Comparison of ENCODE assay signal across 8 cellular contexts in genomic region chr10:125144693-125145623, GRCh38. TPM values are rescaled to one million over a fixed set of nuclear protein-coding genes. Genes with fewer than 3 reads are reported as not detected.
A peak's percentile ranks its signal among the peaks of the same experiment; 100 is the strongest.
DNase-seq lines count a peak whose midpoint lies in the region; ATAC-seq and TF ChIP-seq lines count a peak whose summit lies in the region.

No MANE protein-coding gene starts in this region.

- no peak overlapping the region for H2AFZ ChIP-seq in PC-3 (ENCODE audit: low read length)

- no peaks in the 10 kb centered on the region for H3K9me2 ChIP-seq in PC-3 (replicated peaks; ENCODE audit: low read length)

- H3K4me2 ChIP-seq in PC-3 (ENCODE audit: low read length) = no peak overlapping the region

- no peaks in the 10 kb centered on the region for H3F3A ChIP-seq in PC-3 (ENCODE audit: low read length, unreplicated experiment)

- no peak overlapping the region for H3K27ac Mint-ChIP-seq in activated CD8-positive, alpha-beta memory T cell treated with anti-CD3 and anti-CD28 coated beads, Interleukin-2, amount 10 ng/mL, durations not matched to agents 7 days and 5 days

- peaks cover 100% of the 10 kb centered on the region for H3K79me2 ChIP-seq in PC-3 (ENCODE audit: low read length)

- no peak overlapping the region for H3K27ac ChIP-seq in PC-3 (ENCODE audit: low read length)

- TF ChIP-seq CTCF in PC-3 (conservative IDR thresholded peaks at IDR 0.05; ENCODE audit: low read depth, low read length) = peak; percentile 60

- peaks cover 31% of the 10 kb centered on the region for H3K27me3 Mint-ChIP-seq in activated CD8-positive, alpha-beta memory T cell treated with anti-CD3 and anti-CD28 coated beads, Interleukin-2, amount 10 ng/mL, durations not matched to agents 7 days and 5 days

- H3K9me3 ChIP-seq in PC-3 (ENCODE audit: low read length) = no peaks in the 10 kb centered on the region

- in situ Hi-C loops in G401 (cut with HindIII; ENCODE audit: low sequenced_read_pairs) = no loop called here

- H3K4me1 Mint-ChIP-seq in activated CD8-positive, alpha-beta memory T cell treated with anti-CD3 and anti-CD28 coated beads, Interleukin-2, amount 10 ng/mL, durations not matched to agents 7 days and 5 days = no peaks in the 10 kb centered on the region

- intact Hi-C loops in PC-3 (cut with micrococcal nuclease) = no loop called here

- no peaks in the 10 kb centered on the region for H3K36me3 Mint-ChIP-seq in activated CD8-positive, alpha-beta memory T cell treated with anti-CD3 and anti-CD28 coated beads, Interleukin-2, amount 10 ng/mL, durations not matched to agents 7 days and 5 days

- ATAC-seq in activated CD8-positive, alpha-beta memory T cell treated with anti-CD3 and anti-CD28 coated beads, Interleukin-2, amount 10 ng/mL, durations not matched to agents 7 days and 5 days = peak; percentile 12
- 0 out of 2 replicates have a peak, but pooled peaks have one; percentile 9 for ATAC-seq in PC-3

- H3K9me3 Mint-ChIP-seq in activated CD8-positive, alpha-beta memory T cell treated with anti-CD3 and anti-CD28 coated beads, Interleukin-2, amount 10 ng/mL, durations not matched to agents 7 days and 5 days (ENCODE audit: low read depth) = no peaks in the 10 kb centered on the region

- peaks cover 24% of the 10 kb centered on the region for H3K4me1 ChIP-seq in PC-3 (ENCODE audit: insufficient read depth, low read length)

- POLR2A ChIA-PET in PC-3 (lab: Charles Lee; ENCODE audit: unreplicated experiment) = no interaction called here

- 0 out of 2 replicates have a peak, but pooled peaks cover 3% of the 10 kb centered on the region for H4K20me1 ChIP-seq in PC-3 (ENCODE audit: low read length)

- no TSS peak for BruUV-seq in PC-3 (replicated peaks; lab: Mats Ljungman, UMichigan)

- H3K4me3 ChIP-seq in PC-3 (ENCODE audit: low read length) = no peak overlapping the region

- H3K36me3 ChIP-seq in PC-3 (ENCODE audit: low read depth, low read length) = peaks cover 4% of the 10 kb centered on the region

- DNase-seq in activated CD8-positive, alpha-beta memory T cell treated with anti-CD3 and anti-CD28 coated beads, Interleukin-2, amount 10 ng/mL, durations not matched to agents 7 days and 5 days = no peak
- no peak for DNase-seq in activated CD8-positive, alpha-beta memory T cell treated with anti-CD3 and anti-CD28 coated beads for 24 hours
- DNase-seq in PC-3 (no peak), fibroblast of gingiva (ENCODE audit: low read depth) (peak; percentile 39), occipital lobe (lab: John Stamatoyannopoulos, UW) (peak; percentile 18), NCI-H1694 (lab: John Stamatoyannopoulos, UW) (no peak), G401 (ENCODE audit: low spot score) (no peak)
- DNase-seq in activated naive CD4-positive, alpha-beta T cell treated with anti-CD3 and anti-CD28 coated beads, Interleukin-2, amount 50 U/mL, for 16 hours = no peak

- no peak overlapping the region for H3K4me3 Mint-ChIP-seq in activated CD8-positive, alpha-beta memory T cell treated with anti-CD3 and anti-CD28 coated beads, Interleukin-2, amount 10 ng/mL, durations not matched to agents 7 days and 5 days

- H3K9ac ChIP-seq in PC-3 (ENCODE audit: low read length) = no peak overlapping the region

- no peaks in the 10 kb centered on the region for H3K27me3 ChIP-seq in PC-3 (ENCODE audit: low read length)

- CTCF ChIA-PET in activated CD8-positive, alpha-beta memory T cell treated with anti-CD3 and anti-CD28 coated beads, Interleukin-2, amount 10 ng/mL, durations not matched to agents 7 days and 5 days (lab: Charles Lee) = no interaction called here
- CTCF ChIA-PET in PC-3 (lab: Charles Lee) = no interaction called here

RNA-seq across cellular contexts. Expression of gene CTBP2, which starts 15.4 kb away (rescaled TPM):
- under 1 TPM; 0.61 to 0.82 TPM for total RNA-seq in activated CD8-positive, alpha-beta memory T cell treated with anti-CD3 and anti-CD28 coated beads, Interleukin-2, amount 10 ng/mL, durations not matched to agents 7 days and 5 days
- 78.9 and 97.2 TPM in 2 replicates for total RNA-seq in PC-3 (2014; rRNA removed)
- 52.9 TPM for total RNA-seq in occipital lobe
- 85.3 and 98.5 TPM in 2 replicates for total RNA-seq in G401 (2014; rRNA removed; shearing (Covaris generic))

Comparison
In these comparisons a context has a peak if more than half of its experiments do, and no peak if none do; other contexts are left out.
1. DNase-seq: peak in fibroblast of gingiva (single experiment) and occipital lobe (single experiment); none in activated CD8-positive, alpha-beta memory T cell treated with anti-CD3 and anti-CD28 coated beads, Interleukin-2, amount 10 ng/mL, durations not matched to agents 7 days and 5 days (single experiment), activated CD8-positive, alpha-beta memory T cell treated with anti-CD3 and anti-CD28 coated beads for 24 hours (single experiment), PC-3 (single experiment), NCI-H1694 (single experiment), activated naive CD4-positive, alpha-beta T cell treated with anti-CD3 and anti-CD28 coated beads, Interleukin-2, amount 50 U/mL, for 16 hours (single experiment) and G401 (single experiment).
2. RNA of gene CTBP2, which starts 15.4 kb away (total RNA-seq): 85.3 to 98.5 TPM in G401, 78.9 to 97.2 TPM in PC-3 and 52.9 TPM in occipital lobe (single experiment); 0.61 to 0.82 TPM in activated CD8-positive, alpha-beta memory T cell treated with anti-CD3 and anti-CD28 coated beads, Interleukin-2, amount 10 ng/mL, durations not matched to agents 7 days and 5 days; every median in the first group is over 10 times any median in the second.